In genomic region chr2:176599796-176600485, GRCh38 we compare ENCODE assay signal across 17 cellular contexts.
DNase-seq lines count a peak whose midpoint lies in the region; ATAC-seq and TF ChIP-seq lines count a peak whose summit lies in the region.
"Had no signal": no experiment of that assay in that cellular context is flagged by ENCODE, and none has a peak within 500 bp of the region (broad histone marks: within the 10 kb centered on the region; RNA-seq: fewer than 3 reads in every experiment).

No MANE protein-coding gene starts in this region.

- H2BK15ac ChIP-seq in mesendoderm (replicated peaks; ENCODE audit: low read depth), result no peak overlapping the region

- H3K4ac ChIP-seq in mesendoderm (ENCODE audit: low read depth, low read length), result no peak overlapping the region

- no peak overlapping the region for H3K27ac Mint-ChIP-seq in GM23338
- H3K27ac Mint-ChIP-seq: CD14-positive monocyte; CD4-positive, alpha-beta memory T cell had no signal

- no peaks in the 10 kb centered on the region; the same call in 1 of the 2 replicates for H3K9me2 ChIP-seq in GM23338 (ENCODE audit: insufficient read depth)

- H3K4me1 ChIP-seq in GM23338 (ENCODE audit: insufficient read depth), result peaks cover 20% of the 10 kb centered on the region
- H3K4me1 ChIP-seq in SJCRH30, result peaks cover 34% of the 10 kb centered on the region
- peaks cover 3% of the 10 kb centered on the region for H3K4me1 ChIP-seq in mesendoderm (ENCODE audit: control insufficient read depth, low read depth, low read length)
- H3K4me1 ChIP-seq: A549, BLaER1 had no signal

- ATAC-seq in GM23338, result peak; percentile 35; the same call in 1 of the 3 replicates
- ATAC-seq in HG03097 (IDR thresholded peaks at IDR 0.05; ENCODE audit: low FRiP score, unreplicated experiment), result no peak
- ATAC-seq: A549 had no signal

- no peak overlapping the region for H3K4me3 ChIP-seq in GM23338
- no peak overlapping the region for H3K4me3 ChIP-seq in SJCRH30
- H3K4me3 ChIP-seq in mesendoderm (ENCODE audit: low read length), result no peak overlapping the region
- H3K4me3 ChIP-seq: A549, BLaER1, GM23248 had no signal

- no peak overlapping the region for H3K9ac ChIP-seq in mesendoderm (ENCODE audit: low read length)
- H3K9ac ChIP-seq: BLaER1, GM23248 had no signal

- peaks cover 13% of the 10 kb centered on the region for H3K4me1 Mint-ChIP-seq in GM23338
- H3K4me1 Mint-ChIP-seq: CD14-positive monocyte; CD4-positive, alpha-beta memory T cell had no signal

- no peaks in the 10 kb centered on the region for H3K79me1 ChIP-seq in mesendoderm (ENCODE audit: low read length)

- H3K79me2 ChIP-seq in GM23338 (replicated peaks; ENCODE audit: insufficient read depth), result no peaks in the 10 kb centered on the region
- no peaks in the 10 kb centered on the region for H3K79me2 ChIP-seq in mesendoderm (ENCODE audit: control insufficient read depth, insufficient read depth, low read length)

- no peak overlapping the region for H3K4me3 Mint-ChIP-seq in GM23338
- H3K4me3 Mint-ChIP-seq: CD14-positive monocyte; CD4-positive, alpha-beta memory T cell had no signal

- H3K4me2 ChIP-seq in GM23338, result no peak overlapping the region
- H3K4me2 ChIP-seq in mesendoderm (ENCODE audit: low read length), result no peak overlapping the region
- H3K4me2 ChIP-seq: A549, BLaER1 had no signal

- H3K27me3 ChIP-seq in GM23338 (ENCODE audit: insufficient read depth), result no peaks in the 10 kb centered on the region
- H3K27me3 ChIP-seq in SJCRH30, result no peaks in the 10 kb centered on the region
- no peaks in the 10 kb centered on the region for H3K27me3 ChIP-seq in mesendoderm (ENCODE audit: insufficient read depth, low read length, poor library complexity)
- H3K27me3 ChIP-seq: BLaER1 had no signal

- peaks cover 4% of the 10 kb centered on the region for H3K27me3 Mint-ChIP-seq in GM23338 (ENCODE audit: insufficient read depth, low read depth, poor library complexity)

- H2AK5ac ChIP-seq in mesendoderm (ENCODE audit: low read length), result no peak overlapping the region

- no peaks in the 10 kb centered on the region for H3K9me3 Mint-ChIP-seq in GM23338

- no peak overlapping the region for H4K5ac ChIP-seq in mesendoderm (ENCODE audit: low read length)

- H3K36me3 ChIP-seq in GM23338 (ENCODE audit: insufficient read depth) (no peaks in the 10 kb centered on the region), SJCRH30 (no peaks in the 10 kb centered on the region), mesendoderm (ENCODE audit: control insufficient read depth, insufficient read depth, low read length) (no peaks in the 10 kb centered on the region)
- H3K36me3 ChIP-seq: BLaER1 had no signal

- H3F3A ChIP-seq in GM23338 (replicated peaks; ENCODE audit: low read depth), result no peaks in the 10 kb centered on the region

- H3K23ac ChIP-seq in mesendoderm (ENCODE audit: low read length), result no peak overlapping the region

- H3K9me3 ChIP-seq in SJCRH30 (replicated peaks), result no peaks in the 10 kb centered on the region; the same call in 1 of the 2 replicates
- H3K9me3 ChIP-seq: A549, BLaER1 had no signal

- H2BK120ac ChIP-seq in mesendoderm (ENCODE audit: low read depth, low read length), result no peak overlapping the region

- H3K27ac ChIP-seq in GM23338 (ENCODE audit: low read depth), result no peak overlapping the region
- H3K27ac ChIP-seq in SJCRH30, result peak overlapping the region; percentile 10; the same call in 1 of the 2 replicates
- H3K27ac ChIP-seq in mesendoderm (ENCODE audit: low read depth, low read length), result no peak overlapping the region
- H3K27ac ChIP-seq: 22Rv1, A549, BLaER1, GM23248 had no signal

- H3K56ac ChIP-seq in mesendoderm (ENCODE audit: low read length), result no peak overlapping the region

- TF ChIP-seq CTCF in GM23338 (conservative IDR thresholded peaks at IDR 0.05; ENCODE audit: low read depth in 2 of 2), result no peak

- no peak overlapping the region for H4K8ac ChIP-seq in mesendoderm (ENCODE audit: low read depth, low read length)

- no peak overlapping the region for H3K18ac ChIP-seq in mesendoderm (ENCODE audit: low read length)

- no peak overlapping the region for H2AFZ ChIP-seq in GM23338
- H2AFZ ChIP-seq: GM23248 had no signal

- no peaks in the 10 kb centered on the region for H4K20me1 ChIP-seq in GM23338 (replicated peaks; ENCODE audit: insufficient read depth)
- H4K20me1 ChIP-seq: BLaER1 had no signal

- no CpG with 5 or more reads among the region's 10 CpGs for WGBS in mesendoderm (ENCODE audit: extremely low coverage, insufficient coverage, low lambda C conversion rate)

- no peaks in the 10 kb centered on the region for H3K36me3 Mint-ChIP-seq in GM23338 (ENCODE audit: low read depth)
- H3K36me3 Mint-ChIP-seq: CD14-positive monocyte; CD4-positive, alpha-beta memory T cell had no signal

- H2BK5ac ChIP-seq in mesendoderm (ENCODE audit: low read length), result no peak overlapping the region

- peak in 2 of 3 experiments; percentile 14 to 65 for DNase-seq in NCI-H1417 (lab: John Stamatoyannopoulos, UW)
- DNase-seq in NCI-H1417 treated with DMSO at 0.1 percent for 48 hours (lab: John Stamatoyannopoulos, UW), result no peak
- DNase-seq in GM23338 (ENCODE audit: low spot score), result peak; percentile 18
- DNase-seq in SJCRH30, result peak; percentile 51 to 80
- peak; percentile 64 for DNase-seq in mesendoderm
- no peak for DNase-seq in T1000 (lab: John Stamatoyannopoulos, UW)
- DNase-seq: CD4-positive, alpha-beta memory T cell; DMS153; DMS79; GDM1; GM23248; HCEC 1CT had no signal

TF ChIP-seq in GM23338, 12 proteins besides CTCF, POLR2A, EP300 and RAD21 (continues in another document):
- TF ChIP-seq, protein P1, sequence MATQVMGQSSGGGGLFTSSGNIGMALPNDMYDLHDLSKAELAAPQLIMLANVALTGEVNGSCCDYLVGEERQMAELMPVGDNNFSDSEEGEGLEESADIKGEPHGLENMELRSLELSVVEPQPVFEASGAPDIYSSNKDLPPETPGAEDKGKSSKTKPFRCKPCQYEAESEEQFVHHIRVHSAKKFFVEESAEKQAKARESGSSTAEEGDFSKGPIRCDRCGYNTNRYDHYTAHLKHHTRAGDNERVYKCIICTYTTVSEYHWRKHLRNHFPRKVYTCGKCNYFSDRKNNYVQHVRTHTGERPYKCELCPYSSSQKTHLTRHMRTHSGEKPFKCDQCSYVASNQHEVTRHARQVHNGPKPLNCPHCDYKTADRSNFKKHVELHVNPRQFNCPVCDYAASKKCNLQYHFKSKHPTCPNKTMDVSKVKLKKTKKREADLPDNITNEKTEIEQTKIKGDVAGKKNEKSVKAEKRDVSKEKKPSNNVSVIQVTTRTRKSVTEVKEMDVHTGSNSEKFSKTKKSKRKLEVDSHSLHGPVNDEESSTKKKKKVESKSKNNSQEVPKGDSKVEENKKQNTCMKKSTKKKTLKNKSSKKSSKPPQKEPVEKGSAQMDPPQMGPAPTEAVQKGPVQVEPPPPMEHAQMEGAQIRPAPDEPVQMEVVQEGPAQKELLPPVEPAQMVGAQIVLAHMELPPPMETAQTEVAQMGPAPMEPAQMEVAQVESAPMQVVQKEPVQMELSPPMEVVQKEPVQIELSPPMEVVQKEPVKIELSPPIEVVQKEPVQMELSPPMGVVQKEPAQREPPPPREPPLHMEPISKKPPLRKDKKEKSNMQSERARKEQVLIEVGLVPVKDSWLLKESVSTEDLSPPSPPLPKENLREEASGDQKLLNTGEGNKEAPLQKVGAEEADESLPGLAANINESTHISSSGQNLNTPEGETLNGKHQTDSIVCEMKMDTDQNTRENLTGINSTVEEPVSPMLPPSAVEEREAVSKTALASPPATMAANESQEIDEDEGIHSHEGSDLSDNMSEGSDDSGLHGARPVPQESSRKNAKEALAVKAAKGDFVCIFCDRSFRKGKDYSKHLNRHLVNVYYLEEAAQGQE (IDR thresholded peaks at IDR 0.05; ENCODE audit: unreplicated experiment), result no peak
- TF ChIP-seq STAT1 (IDR thresholded peaks at IDR 0.05; ENCODE audit: unreplicated experiment), result no peak
- no peak for TF ChIP-seq EZH2phosphoT487 (IDR thresholded peaks at IDR 0.05; ENCODE audit: unreplicated experiment)

Comparison
In these comparisons a context has a peak if more than half of its experiments do, and no peak if none do; other contexts are left out.
1. DNase-seq: peak in NCI-H1417 (2 of 3), GM23338 (single experiment), SJCRH30 (2 of 2) and mesendoderm (single experiment); none in NCI-H1417 treated with DMSO at 0.1 percent for 48 hours (single experiment) and T1000 (single experiment).